In genomic region chr17:47941998-47942490, GRCh38 we compare ENCODE assay signal across 1 cellular context.
TF ChIP-seq lines count a peak whose summit lies in the region.

No MANE protein-coding gene starts in this region.

TF ChIP-seq in IMR-90, 13 proteins besides CTCF, POLR2A, EP300 and RAD21 (continued from another document):
- TF ChIP-seq ELK1 (IDR thresholded peaks at IDR 0.05; ENCODE audit: borderline replicate concordance, low read depth, low read length) (no peak), CEBPB (IDR thresholded peaks at IDR 0.05; ENCODE audit: low read depth, low read length) (no peak), CHD1 (IDR thresholded peaks at IDR 0.05; ENCODE audit: low read depth, low read length) (no peak)
TF ChIP-seq in IMR-90: peak in this region for 0.
